Comparison of ENCODE assay signal across 28 cellular contexts in genomic region chr19:14085309-14085995, GRCh38. TPM values are rescaled to one million over a fixed set of nuclear protein-coding genes. Genes with fewer than 3 reads are reported as not detected.
DNase-seq lines count a peak whose midpoint lies in the region; ATAC-seq and TF ChIP-seq lines count a peak whose summit lies in the region.
"Had no signal": no experiment of that assay in that cellular context is flagged by ENCODE, and none has a peak within 500 bp of the region (broad histone marks: within the 10 kb centered on the region; RNA-seq: fewer than 3 reads in every experiment).

Gene C19orf67 (minus strand): TSS chr19:14085783. CDS start chr19:14085627, 156 bp downstream.

- no peaks in the 10 kb centered on the region for H3K9me3 Mint-ChIP-seq in activated T-cell treated with anti-CD3 and anti-CD28 coated beads, Interleukin-2, amount 50 U/mL, for 24 hours
- H3K9me3 Mint-ChIP-seq in mesothelial cell of epicardium (no peaks in the 10 kb centered on the region), type B pancreatic cell (no peaks in the 10 kb centered on the region)
- H3K9me3 Mint-ChIP-seq in activated T-cell treated with anti-CD3 and anti-CD28 coated beads, Interleukin-2, amount 50 U/mL, for 4 hours: no peaks in the 10 kb centered on the region
- H3K9me3 Mint-ChIP-seq: activated naive CD4-positive, alpha-beta T cell treated with anti-CD3 and anti-CD28 coated beads, Interleukin-2, amount 50 U/mL, for 24 hours; CD8-positive, alpha-beta memory T cell; central memory CD8-positive, alpha-beta T cell; naive thymus-derived CD8-positive, alpha-beta T cell had no signal

- peak within 1 kb of the TSS; percentile 17 for H3K27ac Mint-ChIP-seq in activated T-cell treated with anti-CD3 and anti-CD28 coated beads, Interleukin-2, amount 50 U/mL, for 24 hours
- H3K27ac Mint-ChIP-seq in mesothelial cell of epicardium (peak within 1 kb of the TSS; percentile 35), type B pancreatic cell (peak within 1 kb of the TSS; percentile 71)
- H3K27ac Mint-ChIP-seq: activated naive CD4-positive, alpha-beta T cell treated with anti-CD3 and anti-CD28 coated beads, Interleukin-2, amount 50 U/mL, for 24 hours had no signal

- H3K27me3 Mint-ChIP-seq in activated T-cell treated with anti-CD3 and anti-CD28 coated beads, Interleukin-2, amount 50 U/mL, for 24 hours: no peaks in the 10 kb centered on the region
- H3K27me3 Mint-ChIP-seq in mesothelial cell of epicardium (ENCODE audit: low read depth) (no peaks in the 10 kb centered on the region), type B pancreatic cell (no peaks in the 10 kb centered on the region)
- H3K27me3 Mint-ChIP-seq in activated T-cell treated with anti-CD3 and anti-CD28 coated beads, Interleukin-2, amount 50 U/mL, for 4 hours (ENCODE audit: low read depth): no peaks in the 10 kb centered on the region
- H3K27me3 Mint-ChIP-seq: activated naive CD4-positive, alpha-beta T cell treated with anti-CD3 and anti-CD28 coated beads, Interleukin-2, amount 50 U/mL, for 24 hours; central memory CD8-positive, alpha-beta T cell; naive thymus-derived CD8-positive, alpha-beta T cell had no signal

- peaks cover 38% of the 10 kb centered on the region for H3K36me3 Mint-ChIP-seq in activated T-cell treated with anti-CD3 and anti-CD28 coated beads, Interleukin-2, amount 50 U/mL, for 24 hours (ENCODE audit: low read depth)
- peaks cover 14% of the 10 kb centered on the region for H3K36me3 Mint-ChIP-seq in mesothelial cell of epicardium
- peaks cover 8% of the 10 kb centered on the region for H3K36me3 Mint-ChIP-seq in type B pancreatic cell
- H3K36me3 Mint-ChIP-seq in activated T-cell treated with anti-CD3 and anti-CD28 coated beads, Interleukin-2, amount 50 U/mL, for 4 hours (ENCODE audit: insufficient read depth): peaks cover 8% of the 10 kb centered on the region

- ATAC-seq in HG03139 (IDR thresholded peaks at IDR 0.05; ENCODE audit: unreplicated experiment) (no peak), GM18505 (IDR thresholded peaks at IDR 0.05; ENCODE audit: unreplicated experiment) (no peak)
- ATAC-seq in activated T-cell treated with anti-CD3 and anti-CD28 coated beads, Interleukin-2, amount 50 U/mL, for 4 hours: no peak
- ATAC-seq: left lung; naive thymus-derived CD8-positive, alpha-beta T cell; Panc1 had no signal

- no peak for TF ChIP-seq POLR2A in GM18505 (IDR thresholded peaks at IDR 0.05; ENCODE audit: borderline replicate concordance, extremely low read depth, insufficient read depth, insufficient read length)

- peaks cover 28% of the 10 kb centered on the region for H3K4me1 Mint-ChIP-seq in activated T-cell treated with anti-CD3 and anti-CD28 coated beads, Interleukin-2, amount 50 U/mL, for 24 hours (ENCODE audit: low read depth)
- H3K4me1 Mint-ChIP-seq in mesothelial cell of epicardium: peaks cover 13% of the 10 kb centered on the region
- peaks cover 10% of the 10 kb centered on the region for H3K4me1 Mint-ChIP-seq in type B pancreatic cell (ENCODE audit: unreplicated experiment)
- peaks cover 14% of the 10 kb centered on the region for H3K4me1 Mint-ChIP-seq in activated T-cell treated with anti-CD3 and anti-CD28 coated beads, Interleukin-2, amount 50 U/mL, for 4 hours (ENCODE audit: low read depth)

- DNase-seq in activated T-cell treated with anti-CD3 and anti-CD28 coated beads, Interleukin-2, amount 50 U/mL, for 24 hours: no peak
- DNase-seq in activated T-cell treated with anti-CD3 and anti-CD28 coated beads, Interleukin-2, amount 50 U/mL, for 1 hour: no peak
- peak; percentile 68 for DNase-seq in ecto neural progenitor cell (ENCODE audit: low spot score)
- DNase-seq in mesothelial cell of epicardium (ENCODE audit: low spot score in 2 of 2, unreplicated experiment in 2 of 2): no peak
- no peak for DNase-seq in type B pancreatic cell (ENCODE audit: extremely low spot score, unreplicated experiment)
- no peak for DNase-seq in activated T-cell treated with anti-CD3 and anti-CD28 coated beads, Interleukin-2, amount 50 U/mL, for 4 hours
- DNase-seq: AML-193; aorta; CD8-positive, alpha-beta memory T cell; DMS153; GDM1; left lung; naive thymus-derived CD8-positive, alpha-beta T cell; NCI-H1048; NCI-H187; NCI-H2171 treated with DMSO at 0.1 percent for 48 hours; NCI-H524 treated with DMSO at 0.1 percent for 48 hours; NK-92 treated with Interleukin-12 subunit alpha and Interleukin-12 subunit beta, amount 100 ng/mL, for 24 hours; sigmoid colon; stimulated activated CD4-positive, alpha-beta T cell treated with anti-CD3 and anti-CD28 coated beads, Interleukin-15, amount 100 ng/mL, for 24 hours had no signal

- no peak for TF ChIP-seq CTCF in mesothelial cell of epicardium (IDR thresholded peaks at IDR 0.05; ENCODE audit: unreplicated experiment)
- no peak for TF ChIP-seq CTCF in type B pancreatic cell (conservative IDR thresholded peaks at IDR 0.05)

- no peak within 1 kb of the TSS for H3K4me3 Mint-ChIP-seq in activated T-cell treated with anti-CD3 and anti-CD28 coated beads, Interleukin-2, amount 50 U/mL, for 24 hours
- H3K4me3 Mint-ChIP-seq in mesothelial cell of epicardium (no peak within 1 kb of the TSS), type B pancreatic cell (peak within 1 kb of the TSS; percentile 9)
- H3K4me3 Mint-ChIP-seq in activated T-cell treated with anti-CD3 and anti-CD28 coated beads, Interleukin-2, amount 50 U/mL, for 4 hours: no peak within 1 kb of the TSS
- H3K4me3 Mint-ChIP-seq: central memory CD8-positive, alpha-beta T cell had no signal

RNA-seq across cellular contexts. Expression of gene C19orf67, which starts in this region (rescaled TPM):
- total RNA-seq in mesothelial cell of epicardium: 0.45 to 0.90 TPM (median 0.58 TPM) in 3 replicates
- total RNA-seq in type B pancreatic cell (ENCODE audit: low replicate concordance): not detected in 2 replicates
- under 1 TPM in 1 of 3 donors, not detected in 2; 0.48 TPM for total RNA-seq in activated T-cell treated with anti-CD3 and anti-CD28 coated beads, Interleukin-2, amount 50 U/mL, for 4 hours
- total RNA-seq: activated CD8-positive, alpha-beta memory T cell treated with anti-CD3 and anti-CD28 coated beads for 36 hours; aorta; dermis microvascular lymphatic vessel endothelial cell; left lung; LHCN-M2; sigmoid colon had no signal

Comparison
In these comparisons a context has a peak if more than half of its experiments do, and no peak if none do; other contexts are left out.
1. H3K27ac Mint-ChIP-seq: peak in every context shown above with its lines; median percentile 71 in type B pancreatic cell; 35 in mesothelial cell of epicardium; 17 in activated T-cell treated with anti-CD3 and anti-CD28 coated beads, Interleukin-2, amount 50 U/mL, for 24 hours.